In genomic region chr10:23395017-23395416, GRCh38 we compare ENCODE assay signal across 6 cellular contexts. TPM values are rescaled to one million over a fixed set of nuclear protein-coding genes. Genes with fewer than 3 reads are reported as not detected.
"Had no signal": no experiment of that assay in that cellular context is flagged by ENCODE, and none has a peak within 500 bp of the region (broad histone marks: within the 10 kb centered on the region; RNA-seq: fewer than 3 reads in every experiment).

No MANE protein-coding gene starts in this region.

- H3K4me3 Mint-ChIP-seq: IgD-negative memory B cell had no signal

- H3K4me1 Mint-ChIP-seq: IgD-negative memory B cell had no signal

- DNase-seq: IMR-90, KBM-7 had no signal

- H3K27me3 Mint-ChIP-seq: IgD-negative memory B cell had no signal

- ATAC-seq: HepG2, K562 had no signal

- H3K9me3 Mint-ChIP-seq: IgD-negative memory B cell had no signal

- H3K4me3 ChIP-seq: K562 had no signal

- H3K27ac ChIP-seq: HL-60 had no signal

- H3K36me3 Mint-ChIP-seq: IgD-negative memory B cell had no signal

RNA-seq across cellular contexts. Expression of gene C10orf67, which starts 50.4 kb away (rescaled TPM):
- total RNA-seq: HepG2, K562 had no signal
